ENCODE assay signal across 8 cellular contexts in genomic region chr4:54233128-54233696, GRCh38. TPM values are rescaled to one million over a fixed set of nuclear protein-coding genes. Genes with fewer than 3 reads are reported as not detected.
A peak's percentile ranks its signal among the peaks of the same experiment; 100 is the strongest.
DNase-seq lines count a peak whose midpoint lies in the region; ATAC-seq, FAIRE-seq and TF ChIP-seq lines count a peak whose summit lies in the region.

No MANE protein-coding gene starts in this region.

- H3K27ac ChIP-seq in 22Rv1 (no peak overlapping the region), mammary epithelial cell (ENCODE audit: insufficient read depth, low read depth, low read length) (no peak overlapping the region)

- no peaks in the 10 kb centered on the region for H3K79me2 ChIP-seq in mammary epithelial cell (ENCODE audit: insufficient read depth, low read length)

- DNase-seq in GM18507 (ENCODE audit: extremely low spot score, insufficient read length, low read depth), result peak; percentile 73
- DNase-seq in NCI-H2171 (lab: John Stamatoyannopoulos, UW), result peak; percentile 45
- DNase-seq in WTC11 (ENCODE audit: low spot score), result peak; percentile 84
- peak; percentile 81 for DNase-seq in mammary epithelial cell
- DNase-seq in immature natural killer cell, result peak; percentile 51 to 65 (median 60)
- DNase-seq in smooth muscle cell of the brain vasculature (ENCODE audit: low read depth, low spot score), result peak; percentile 67

- H3K4me1 ChIP-seq in mammary epithelial cell (ENCODE audit: insufficient read depth, low read length), result peaks cover 22% of the 10 kb centered on the region

- peaks cover 24% of the 10 kb centered on the region for H3K27me3 ChIP-seq in mammary epithelial cell (ENCODE audit: insufficient read depth, low read length)

- peaks cover 5% of the 10 kb centered on the region for H3K9me3 Mint-ChIP-seq in WTC11
- H3K9me3 Mint-ChIP-seq in immature natural killer cell, result peaks cover 0 to 2% (median 0%) of the 10 kb centered on the region in 6 donors

- ATAC-seq in HG03025 (IDR thresholded peaks at IDR 0.05; ENCODE audit: low FRiP score, unreplicated experiment), result peak; percentile 73
- ATAC-seq in WTC11, result peak; percentile 57

- in situ Hi-C loops in mammary epithelial cell (cut with MboI; ENCODE audit: low sequenced_read_pairs in 2 of 2), result loop anchor here (25.0 kb wide), 4 partner anchors 646 to 1996 kb away; partner anchors contain the start of gene LNX1 (in 1 of the 2)

- H3K27ac Mint-ChIP-seq in WTC11 (no peak overlapping the region), immature natural killer cell (no peak overlapping the region)

- H3K4me3 Mint-ChIP-seq in WTC11 (peak overlapping the region; percentile 82), immature natural killer cell (peak overlapping the region; percentile 80 to 84 (median 82))

- POLR2A ChIA-PET in WTC11 (lab: Charles Lee), result no interaction called here

- no peak overlapping the region for H3K9ac ChIP-seq in mammary epithelial cell (ENCODE audit: insufficient read depth, low read length)

- dilution Hi-C loops in mammary epithelial cell (cut with HindIII; ENCODE audit: low sequenced_read_pairs), result no loop called here

- FAIRE-seq in GM18507 (lab: Jason Lieb, UNC), result peak; percentile 60

- no peaks in the 10 kb centered on the region for H4K20me1 ChIP-seq in mammary epithelial cell (ENCODE audit: insufficient read depth, low read length)

- TF ChIP-seq CTCF in 22Rv1 (IDR thresholded peaks at IDR 0.05) (peak; percentile 80), WTC11 (IDR thresholded peaks at IDR 0.05) (peak; percentile 10; the same call in 1 of the 2 replicates), mammary epithelial cell (conservative IDR thresholded peaks at IDR 0.05 in 1 of 2, IDR thresholded peaks at IDR 0.05 in 1 of 2; ENCODE audit: extremely low read depth in 1 of 2, insufficient read depth in 1 of 2, low read depth in 1 of 2, low read length in 2 of 2) (peak; percentile 36 to 88)

- WGBS in mammary epithelial cell (ENCODE audit: low coverage, missing lambda C conversion rate), result 10% methylated on average over 21 of the region's 59 CpGs

- CTCF ChIA-PET in WTC11 (lab: Charles Lee), result interaction anchor here (0.7 to 4.2 kb wide), 130 partner anchors 8 to 1999 kb away, joined by 3 to 111 read pairs (median 4); partner anchors contain the start of genes GSX2 and LNX1
- CTCF ChIA-PET in mammary epithelial cell (lab: Charles Lee; ENCODE audit: low non-redundant PET), result interaction anchor here (0.6 to 1.8 kb wide), 10 partner anchors 80 to 1962 kb away, joined by 3 to 8 read pairs (median 4); no protein-coding TSS in a partner anchor

- no peaks in the 10 kb centered on the region for H3K36me3 ChIP-seq in mammary epithelial cell (ENCODE audit: insufficient read depth, low read length)

- H3K9me3 ChIP-seq in mammary epithelial cell (replicated peaks; ENCODE audit: insufficient read depth, low read length), result no peaks in the 10 kb centered on the region

- intact Hi-C loops in mammary epithelial cell (cut with micrococcal nuclease), result loop anchor here (1.0 to 5.0 kb wide), 6 partner anchors 431 to 1686 kb away; partner anchors contain the start of gene FIP1L1

- H2AFZ ChIP-seq in mammary epithelial cell (ENCODE audit: low read depth, low read length), result peak overlapping the region; percentile 91

- peaks cover 2% of the 10 kb centered on the region for H3K36me3 Mint-ChIP-seq in WTC11
- no peaks in the 10 kb centered on the region for H3K36me3 Mint-ChIP-seq in immature natural killer cell

- no TSS peak for BruUV-seq in mammary epithelial cell (replicated peaks; lab: Mats Ljungman, UMichigan)

- H3K4me1 Mint-ChIP-seq in WTC11 (peaks cover 33% of the 10 kb centered on the region), immature natural killer cell (peaks cover 18 to 24% of the 10 kb centered on the region in 2 donors)

- peaks cover 77% of the 10 kb centered on the region for H3K27me3 Mint-ChIP-seq in WTC11 (ENCODE audit: low read depth)
- peaks cover 16 to 34% (median 30%) of the 10 kb centered on the region in 3 donors for H3K27me3 Mint-ChIP-seq in immature natural killer cell (ENCODE audit: low read depth in 3 of 3)

- peak overlapping the region; percentile 30 to 54 (median 52) for H3K4me3 ChIP-seq in mammary epithelial cell (replicated peaks in 1 of 3; ENCODE audit: insufficient read depth in 1 of 3, low read depth in 2 of 3, low read length in 3 of 3)

- peak overlapping the region; percentile 97 for H3K4me2 ChIP-seq in mammary epithelial cell (ENCODE audit: insufficient read depth, low read depth, low read length)

TF ChIP-seq in WTC11, 78 proteins besides CTCF, POLR2A, EP300 and RAD21:
- TF ChIP-seq KAT7 (CRISPR knock-in tag; IDR thresholded peaks at IDR 0.05; ENCODE audit: borderline replicate concordance), result peak; percentile 70; the same call in 1 of the 2 replicates
- TF ChIP-seq FOXK1 (CRISPR knock-in tag; IDR thresholded peaks at IDR 0.05), result peak; percentile 33; the same call in 1 of the 2 replicates
- TF ChIP-seq ZNF416 (CRISPR knock-in tag; IDR thresholded peaks at IDR 0.05), result peak; percentile 80; the same call in 1 of the 2 replicates
- peak; percentile 51; the same call in 1 of the 2 replicates for TF ChIP-seq E2F5 (CRISPR knock-in tag; IDR thresholded peaks at IDR 0.05)
- peak; percentile 77 for TF ChIP-seq ZNF423 (CRISPR knock-in tag; IDR thresholded peaks at IDR 0.05)
- peak; percentile 97 for TF ChIP-seq HMGXB4 (CRISPR knock-in tag; IDR thresholded peaks at IDR 0.05)
- TF ChIP-seq ESRRA (CRISPR knock-in tag; IDR thresholded peaks at IDR 0.05; ENCODE audit: borderline replicate concordance), result 0 out of 2 replicates have a peak, but pooled peaks have one; percentile 22
- no peak for TF ChIP-seq ZNF317 (CRISPR knock-in tag; IDR thresholded peaks at IDR 0.05; ENCODE audit: borderline replicate concordance, low read depth)
- TF ChIP-seq FOXP4 (CRISPR knock-in tag; IDR thresholded peaks at IDR 0.05), result peak; percentile 21; the same call in 1 of the 2 replicates
- TF ChIP-seq TEAD1 (CRISPR knock-in tag; IDR thresholded peaks at IDR 0.05), result 0 out of 2 replicates have a peak, but pooled peaks have one; percentile 2
- TF ChIP-seq ZMAT4 (CRISPR knock-in tag; IDR thresholded peaks at IDR 0.05), result no peak
- TF ChIP-seq GABPB1 (CRISPR knock-in tag; IDR thresholded peaks at IDR 0.05), result no peak
- no peak for TF ChIP-seq MLX (CRISPR knock-in tag; IDR thresholded peaks at IDR 0.05)
TF ChIP-seq in WTC11: peak in this region for 9.

RNA-seq across cellular contexts. Expression of gene PDGFRA, which starts 4.1 kb away (rescaled TPM):
- total RNA-seq in WTC11 (2021) (2.7 to 3.3 TPM (median 2.7 TPM) in 3 replicates), mammary epithelial cell (1 to 10 TPM in 1 of 2 donors, under 1 TPM in 1; 0.33 to 2.2 TPM)
- polyA plus RNA-seq in mammary epithelial cell (0.20 TPM), immature natural killer cell (not detected)
- not detected for polyA minus RNA-seq in mammary epithelial cell

Comparison
In these comparisons a context has a peak if more than half of its experiments do, and no peak if none do; other contexts are left out.
1. CTCF ChIP-seq: peak in every context shown above with its lines; median percentile 80 in 22Rv1; 62 in mammary epithelial cell; 10 in WTC11.